In the genomic region with DNA sequence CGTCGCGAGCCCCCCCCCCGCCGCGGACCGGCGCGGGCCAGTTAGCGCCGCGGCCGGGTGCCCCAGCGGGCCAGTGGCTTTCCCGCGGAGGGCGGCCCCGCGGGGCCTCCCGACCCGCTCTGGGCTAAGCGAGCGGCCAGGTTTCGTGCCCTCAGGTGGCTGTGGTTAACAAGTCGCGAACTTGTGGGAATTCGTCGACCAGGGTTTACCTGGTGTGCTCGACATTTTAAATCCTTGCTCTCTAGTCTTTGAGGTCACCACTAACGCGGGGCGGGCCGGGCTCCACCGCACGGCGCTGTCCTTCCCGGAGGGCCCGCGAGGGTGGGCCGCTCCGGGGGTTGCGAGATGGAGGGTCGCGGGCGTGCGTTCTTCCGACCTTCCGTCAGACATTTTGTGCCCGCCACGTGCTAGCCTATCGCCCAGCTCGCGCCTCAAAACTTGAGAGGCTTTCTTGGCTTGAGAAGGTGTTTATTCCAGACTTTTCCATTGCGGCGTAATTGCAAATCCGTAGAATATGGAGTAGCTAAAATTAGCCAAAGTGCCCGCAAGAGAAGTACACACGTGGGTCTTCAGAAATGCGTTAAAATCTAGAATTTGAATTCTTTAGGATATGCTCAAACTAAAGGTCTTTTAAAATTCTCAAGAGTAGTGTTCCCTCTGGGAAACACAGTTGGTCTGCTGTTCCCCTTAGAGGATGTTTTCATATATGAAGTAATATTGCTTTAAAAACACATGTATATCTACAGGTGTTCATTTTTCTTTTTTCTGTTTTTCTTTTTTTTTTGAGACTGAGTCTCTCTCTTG, we compare ENCODE assay signal across 8 cellular contexts. TPM values are rescaled to one million over a fixed set of nuclear protein-coding genes. Genes with fewer than 3 reads are reported as not detected.
A peak's percentile ranks its signal among the peaks of the same experiment; 100 is the strongest.
DNase-seq lines count a peak whose midpoint lies in the region; ATAC-seq and TF ChIP-seq lines count a peak whose summit lies in the region.

No MANE protein-coding gene starts in this region.

- H2AFZ ChIP-seq in neural cell (ENCODE audit: low read depth, low read length), result no peak overlapping the region

- H3K79me2 ChIP-seq in neural cell (replicated peaks; ENCODE audit: insufficient read depth, low read length), result peaks cover 54% of the 10 kb centered on the region

- WGBS in urinary bladder, result 6% methylated on average over 59 of the region's 59 CpGs

- CTCF ChIA-PET in activated B cell treated with CpG ODN at 0.5 μM for 24 hours (lab: Charles Lee), result interaction anchor here (0.6 to 2.4 kb wide), 2 partner anchors 22 to 63 kb away, joined by 3 to 5 read pairs; partner anchors contain the start of gene TRMO

- H3K36me3 Mint-ChIP-seq in activated B cell treated with CpG ODN at 0.5 μM for 24 hours (ENCODE audit: low read depth) (no peaks in the 10 kb centered on the region), endothelial cell (ENCODE audit: low read depth, unreplicated experiment) (no peaks in the 10 kb centered on the region)

- H3K27ac ChIP-seq in neural cell (ENCODE audit: low read length) (no peak overlapping the region), urinary bladder (ENCODE audit: low read depth) (peak overlapping the region; percentile 100)

- H3K9ac ChIP-seq in neural cell (ENCODE audit: low read length), result peak overlapping the region; percentile 82

- no peak overlapping the region for H3K4me2 ChIP-seq in neural cell (ENCODE audit: low read length)

- no peaks in the 10 kb centered on the region for H3K9me3 ChIP-seq in neural cell (ENCODE audit: low read length)

- no peak for TF ChIP-seq RAD21 in neural cell (conservative IDR thresholded peaks at IDR 0.05)

- no peak for ATAC-seq in activated B cell treated with CpG ODN at 0.5 μM for 24 hours (ENCODE audit: low read depth)

- TF ChIP-seq EP300 in neural cell (conservative IDR thresholded peaks at IDR 0.05; ENCODE audit: poor library complexity, severe bottlenecking), result no peak

- peak; percentile 66 for DNase-seq in NCI-H748 (lab: John Stamatoyannopoulos, UW; ENCODE audit: unreplicated experiment)
- DNase-seq in NCI-H748 treated with DMSO at 0.1 percent for 48 hours (lab: John Stamatoyannopoulos, UW), result no peak
- DNase-seq in HPDE6-E6E7 (ENCODE audit: extremely low spot score), result peak; percentile 19
- no peak for DNase-seq in activated B cell treated with CpG ODN at 0.5 μM for 24 hours
- no peak for DNase-seq in endothelial cell (ENCODE audit: low spot score)
- DNase-seq in GM10266 (ENCODE audit: extremely low spot score), result no peak

- H3K4me1 Mint-ChIP-seq in activated B cell treated with CpG ODN at 0.5 μM for 24 hours (peaks cover 60% of the 10 kb centered on the region), endothelial cell (ENCODE audit: unreplicated experiment) (peaks cover 4% of the 10 kb centered on the region)

- TF ChIP-seq CTCF in activated B cell treated with CpG ODN at 0.5 μM for 24 hours (IDR thresholded peaks at IDR 0.05), result no peak
- no peak for TF ChIP-seq CTCF in endothelial cell (IDR thresholded peaks at IDR 0.05; ENCODE audit: unreplicated experiment)
- TF ChIP-seq CTCF in neural cell (IDR thresholded peaks at IDR 0.05; ENCODE audit: poor library complexity, severe bottlenecking), result no peak
- no peak for TF ChIP-seq CTCF in GM10266 (IDR thresholded peaks at IDR 0.05; ENCODE audit: control insufficient read depth, insufficient read depth, low read depth, missing control alignments)

- peaks cover 10% of the 10 kb centered on the region for H3K27me3 ChIP-seq in neural cell (ENCODE audit: insufficient read depth, low read depth, low read length)

- H3F3A ChIP-seq in neural cell (ENCODE audit: insufficient read depth, low read length, poor library complexity, severe bottlenecking), result no peaks in the 10 kb centered on the region

- H3K9me2 ChIP-seq in neural cell (ENCODE audit: insufficient read depth, low read length), result no peaks in the 10 kb centered on the region

- intact Hi-C loops in activated B cell treated with CpG ODN at 0.5 μM for 24 hours (cut with micrococcal nuclease), result loop anchor here (5.0 kb wide), 1 partner anchor 133 kb away; the partner anchor contains the start of gene FOXE1

- H3K4me3 ChIP-seq in neural cell (ENCODE audit: low read length), result peak overlapping the region; percentile 85
- H3K4me3 ChIP-seq in urinary bladder (ENCODE audit: low read depth, low read length), result peak overlapping the region; percentile 100

- H3K4me3 Mint-ChIP-seq in activated B cell treated with CpG ODN at 0.5 μM for 24 hours, result peak overlapping the region; percentile 79
- peak overlapping the region; percentile 89 for H3K4me3 Mint-ChIP-seq in endothelial cell (ENCODE audit: unreplicated experiment)

- POLR2A ChIA-PET in activated B cell treated with CpG ODN at 0.5 μM for 24 hours (lab: Charles Lee), result interaction anchor here (1.1 to 4.7 kb wide), 9 partner anchors 58 to 352 kb away, joined by 5 to 94 read pairs (median 26); partner anchors contain the start of genes NANS, NCBP1, TBC1D2 and TRMO

- H3K27me3 Mint-ChIP-seq in activated B cell treated with CpG ODN at 0.5 μM for 24 hours (no peaks in the 10 kb centered on the region), endothelial cell (ENCODE audit: unreplicated experiment) (peaks cover 9% of the 10 kb centered on the region)

- H3K27ac Mint-ChIP-seq in activated B cell treated with CpG ODN at 0.5 μM for 24 hours (peak overlapping the region; percentile 89), endothelial cell (ENCODE audit: unreplicated experiment) (peak overlapping the region; percentile 67)

- H4K20me1 ChIP-seq in neural cell (ENCODE audit: insufficient read depth), result no peaks in the 10 kb centered on the region

- peaks cover 3% of the 10 kb centered on the region for H3K4me1 ChIP-seq in urinary bladder (ENCODE audit: insufficient read depth)

- H3K9me3 Mint-ChIP-seq in activated B cell treated with CpG ODN at 0.5 μM for 24 hours (no peaks in the 10 kb centered on the region), endothelial cell (ENCODE audit: unreplicated experiment) (no peaks in the 10 kb centered on the region)

- H3K36me3 ChIP-seq in neural cell (ENCODE audit: insufficient read depth, low read length) (no peaks in the 10 kb centered on the region), urinary bladder (ENCODE audit: insufficient read depth) (no peaks in the 10 kb centered on the region)

TF ChIP-seq in neural cell, 6 proteins besides CTCF, POLR2A, EP300 and RAD21:
- TF ChIP-seq SMC3 (conservative IDR thresholded peaks at IDR 0.05; ENCODE audit: poor library complexity), result no peak
- TF ChIP-seq TAF1 (IDR thresholded peaks at IDR 0.05; ENCODE audit: low read depth), result no peak
- TF ChIP-seq EZH2 (IDR thresholded peaks at IDR 0.05; ENCODE audit: borderline replicate concordance, insufficient read depth, low read length, poor library complexity, severe bottlenecking), result no peak
- TF ChIP-seq POLR2AphosphoS5 (IDR thresholded peaks at IDR 0.05), result no peak
- TF ChIP-seq, protein P1, sequence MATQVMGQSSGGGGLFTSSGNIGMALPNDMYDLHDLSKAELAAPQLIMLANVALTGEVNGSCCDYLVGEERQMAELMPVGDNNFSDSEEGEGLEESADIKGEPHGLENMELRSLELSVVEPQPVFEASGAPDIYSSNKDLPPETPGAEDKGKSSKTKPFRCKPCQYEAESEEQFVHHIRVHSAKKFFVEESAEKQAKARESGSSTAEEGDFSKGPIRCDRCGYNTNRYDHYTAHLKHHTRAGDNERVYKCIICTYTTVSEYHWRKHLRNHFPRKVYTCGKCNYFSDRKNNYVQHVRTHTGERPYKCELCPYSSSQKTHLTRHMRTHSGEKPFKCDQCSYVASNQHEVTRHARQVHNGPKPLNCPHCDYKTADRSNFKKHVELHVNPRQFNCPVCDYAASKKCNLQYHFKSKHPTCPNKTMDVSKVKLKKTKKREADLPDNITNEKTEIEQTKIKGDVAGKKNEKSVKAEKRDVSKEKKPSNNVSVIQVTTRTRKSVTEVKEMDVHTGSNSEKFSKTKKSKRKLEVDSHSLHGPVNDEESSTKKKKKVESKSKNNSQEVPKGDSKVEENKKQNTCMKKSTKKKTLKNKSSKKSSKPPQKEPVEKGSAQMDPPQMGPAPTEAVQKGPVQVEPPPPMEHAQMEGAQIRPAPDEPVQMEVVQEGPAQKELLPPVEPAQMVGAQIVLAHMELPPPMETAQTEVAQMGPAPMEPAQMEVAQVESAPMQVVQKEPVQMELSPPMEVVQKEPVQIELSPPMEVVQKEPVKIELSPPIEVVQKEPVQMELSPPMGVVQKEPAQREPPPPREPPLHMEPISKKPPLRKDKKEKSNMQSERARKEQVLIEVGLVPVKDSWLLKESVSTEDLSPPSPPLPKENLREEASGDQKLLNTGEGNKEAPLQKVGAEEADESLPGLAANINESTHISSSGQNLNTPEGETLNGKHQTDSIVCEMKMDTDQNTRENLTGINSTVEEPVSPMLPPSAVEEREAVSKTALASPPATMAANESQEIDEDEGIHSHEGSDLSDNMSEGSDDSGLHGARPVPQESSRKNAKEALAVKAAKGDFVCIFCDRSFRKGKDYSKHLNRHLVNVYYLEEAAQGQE (IDR thresholded peaks at IDR 0.05; ENCODE audit: borderline replicate concordance), result no peak
- no peak for TF ChIP-seq MXI1 (conservative IDR thresholded peaks at IDR 0.05; ENCODE audit: poor library complexity, severe bottlenecking)
TF ChIP-seq in neural cell: peak in this region for 0.

RNA-seq across cellular contexts. Expression of gene ANP32B, which starts 2.1 kb away (rescaled TPM):
- 162 and 173 TPM in 2 replicates for total RNA-seq in activated B cell treated with CpG ODN at 0.5 μM for 24 hours
- total RNA-seq in endothelial cell (ENCODE audit: unreplicated experiment), result 108 TPM
- polyA plus RNA-seq in neural cell, result 3.7 and 4.1 TPM in 2 replicates
- polyA minus RNA-seq in neural cell, result 2.2 and 4.5 TPM in 2 replicates
- 11.3 TPM for total RNA-seq in urinary bladder
- 135 TPM for polyA plus RNA-seq in urinary bladder

RNA-seq across cellular contexts. Expression of gene HEMGN, which starts 47.3 kb away (rescaled TPM):
- total RNA-seq in activated B cell treated with CpG ODN at 0.5 μM for 24 hours (0.11 TPM in 1 of 2 replicates, not detected in the other), endothelial cell (ENCODE audit: unreplicated experiment) (0.44 TPM), urinary bladder (8.3 TPM)
- polyA plus RNA-seq in neural cell (not detected in 2 replicates), urinary bladder (not detected)
- polyA minus RNA-seq in neural cell, result not detected in 2 replicates

Comparison
In these comparisons a context has a peak if more than half of its experiments do, and no peak if none do; other contexts are left out.
1. DNase-seq: peak in NCI-H748 (single experiment) and HPDE6-E6E7 (single experiment); none in NCI-H748 treated with DMSO at 0.1 percent for 48 hours (single experiment), activated B cell treated with CpG ODN at 0.5 μM for 24 hours (single experiment), endothelial cell (single experiment) and GM10266 (single experiment).